Comparison of ENCODE assay signal across 17 cellular contexts in the genomic region with DNA sequence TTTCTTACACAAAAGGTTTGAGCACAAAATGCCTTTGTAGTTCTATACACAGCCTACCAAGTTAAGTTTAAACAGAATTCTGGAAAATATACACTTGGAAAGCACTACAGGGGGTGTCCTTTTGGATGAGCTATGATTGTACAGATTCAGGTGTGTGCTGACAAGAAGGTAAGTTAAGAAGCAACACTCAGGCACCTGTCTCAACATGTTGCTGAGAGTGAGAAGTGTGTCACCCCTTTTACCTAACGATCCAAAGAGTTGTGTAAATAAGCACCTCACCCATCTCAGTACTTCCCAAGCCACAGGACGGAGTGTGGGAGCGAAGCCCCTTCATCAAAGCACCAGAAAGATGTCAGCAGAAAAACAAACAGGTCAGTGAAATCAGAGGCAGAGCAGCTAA.
A peak's percentile ranks its signal among the peaks of the same experiment; 100 is the strongest.
DNase-seq lines count a peak whose midpoint lies in the region; ATAC-seq, FAIRE-seq and TF ChIP-seq lines count a peak whose summit lies in the region.
"Had no signal": no experiment of that assay in that cellular context is flagged by ENCODE, and none has a peak within 500 bp of the region (broad histone marks: within the 10 kb centered on the region; RNA-seq: fewer than 3 reads in every experiment).

No MANE protein-coding gene starts in this region.

- H3K9ac ChIP-seq in adipocyte (ENCODE audit: low read length) = no peak overlapping the region

- H3K9me3 ChIP-seq in left ventricle myocardium inferior (replicated peaks) (no peaks in the 10 kb centered on the region), adipocyte (ENCODE audit: control insufficient read depth, low read length) (no peaks in the 10 kb centered on the region), gastrocnemius medialis (no peaks in the 10 kb centered on the region)

- peaks cover 3% of the 10 kb centered on the region for H3K36me3 Mint-ChIP-seq in type B pancreatic cell

- peaks cover 14% of the 10 kb centered on the region for H3K4me1 ChIP-seq in left ventricle myocardium inferior
- peaks cover 28% of the 10 kb centered on the region for H3K4me1 ChIP-seq in adipocyte (ENCODE audit: control insufficient read depth, insufficient read depth, low read length)
- no peaks in the 10 kb centered on the region for H3K4me1 ChIP-seq in foreskin keratinocyte
- H3K4me1 ChIP-seq in gastrocnemius medialis = no peaks in the 10 kb centered on the region

- intact Hi-C loops in left ventricle myocardium inferior (cut with micrococcal nuclease) = no loop called here
- intact Hi-C loops in cardiac septum (cut with DNase I) = loop anchor here (5.0 kb wide), 1 partner anchor 228 kb away; the partner anchor contains the start of genes CCDC148 and PKP4
- intact Hi-C loops in gastrocnemius medialis (cut with DNase I; ENCODE audit: low total_unique reads) = no loop called here

- ATAC-seq in foreskin keratinocyte (peak; percentile 49), gastrocnemius medialis (no peak)
- ATAC-seq: PC-3 had no signal

- peaks cover 3% of the 10 kb centered on the region for H3K27me3 Mint-ChIP-seq in type B pancreatic cell

- no peak for FAIRE-seq in H54 (lab: Jason Lieb, UNC)
- FAIRE-seq: H1 had no signal

- H3K4me3 ChIP-seq in left ventricle myocardium inferior (no peak overlapping the region), adipocyte (ENCODE audit: low read length) (peak overlapping the region; percentile 37), gastrocnemius medialis (no peak overlapping the region)

- no peak for DNase-seq in left ventricle myocardium inferior
- no peak for DNase-seq in cardiac septum (ENCODE audit: low spot score)
- DNase-seq in adipocyte (ENCODE audit: low read depth) = no peak
- DNase-seq in foreskin keratinocyte = peak; percentile 36 to 59
- no peak for DNase-seq in type B pancreatic cell (ENCODE audit: extremely low spot score, unreplicated experiment)
- no peak for DNase-seq in gastrocnemius medialis
- DNase-seq in H54 (ENCODE audit: insufficient read length, low spot score) = no peak
- DNase-seq: AML-193, DMS 273 treated with DMSO at 0.1 percent for 48 hours, KG1, NCI-H1048, NCI-H146, NCI-H2081 treated with DMSO at 0.1 percent for 48 hours, NCI-H345, PC-3 had no signal

- TF ChIP-seq POLR2A in gastrocnemius medialis (IDR thresholded peaks at IDR 0.05) = no peak
- no peak for TF ChIP-seq POLR2A in H54 (IDR thresholded peaks at IDR 0.05; ENCODE audit: low read depth, low read length)

- H3K4me1 Mint-ChIP-seq in type B pancreatic cell (ENCODE audit: unreplicated experiment) = peaks cover 25% of the 10 kb centered on the region
- H3K4me1 Mint-ChIP-seq: CD14-positive monocyte had no signal

- H3K36me3 ChIP-seq in left ventricle myocardium inferior (peaks cover 16% of the 10 kb centered on the region), adipocyte (ENCODE audit: control insufficient read depth, insufficient read depth, low read length, severe bottlenecking) (peaks cover 8% of the 10 kb centered on the region), gastrocnemius medialis (peaks cover 0 to 3% of the 10 kb centered on the region in 2 donors)

- in situ Hi-C loops in gastrocnemius medialis (cut with MboI; ENCODE audit: low sequenced_read_pairs in 4 of 4) = no loop called here

- H3K27ac ChIP-seq in left ventricle myocardium inferior (replicated peaks) (peak overlapping the region; percentile 15), foreskin keratinocyte (no peak overlapping the region), gastrocnemius medialis (no peak overlapping the region)

- no peaks in the 10 kb centered on the region for H3K27me3 ChIP-seq in left ventricle myocardium inferior (ENCODE audit: low read depth)
- no peaks in the 10 kb centered on the region for H3K27me3 ChIP-seq in adipocyte (replicated peaks; ENCODE audit: control insufficient read depth, insufficient read depth, low read length)
- H3K27me3 ChIP-seq in foreskin keratinocyte = peaks cover 7% of the 10 kb centered on the region
- H3K27me3 ChIP-seq in gastrocnemius medialis = no peaks in the 10 kb centered on the region

- TF ChIP-seq CTCF in left ventricle myocardium inferior (IDR thresholded peaks at IDR 0.05; ENCODE audit: borderline replicate concordance) (no peak), foreskin keratinocyte (conservative IDR thresholded peaks at IDR 0.05) (no peak), type B pancreatic cell (conservative IDR thresholded peaks at IDR 0.05) (no peak), gastrocnemius medialis (IDR thresholded peaks at IDR 0.05 in 4 of 5, conservative IDR thresholded peaks at IDR 0.05 in 1 of 5) (no peak)

- H3K4me3 Mint-ChIP-seq in type B pancreatic cell = no peak overlapping the region
- H3K4me3 Mint-ChIP-seq: CD14-positive monocyte had no signal

- no peaks in the 10 kb centered on the region for H3K9me3 Mint-ChIP-seq in type B pancreatic cell
- H3K9me3 Mint-ChIP-seq: CD14-positive monocyte had no signal

- H3K27ac Mint-ChIP-seq in type B pancreatic cell = peak overlapping the region; percentile 1
- H3K27ac Mint-ChIP-seq: CD14-positive monocyte had no signal

Comparison
In these comparisons a context has a peak if more than half of its experiments do, and no peak if none do; other contexts are left out.
1. DNase-seq: peak in foreskin keratinocyte (2 of 2); none in left ventricle myocardium inferior (single experiment), cardiac septum (single experiment), adipocyte (single experiment), type B pancreatic cell (single experiment), gastrocnemius medialis (0 of 2) and H54 (single experiment).